1 cellular context compared by ENCODE assay signal in genomic region chr1:89870998-89871397, GRCh38.
TF ChIP-seq lines count a peak whose summit lies in the region.

No MANE protein-coding gene starts in this region.

TF ChIP-seq in HepG2, 621 proteins besides CTCF, POLR2A, EP300 and RAD21 (continued from another document and continues in another):
- TF ChIP-seq ZBTB10 (CRISPR knock-in tag; IDR thresholded peaks at IDR 0.05; ENCODE audit: borderline replicate concordance) (0 out of 2 replicates have a peak, but pooled peaks have one; percentile 49), HMGXB3 (CRISPR knock-in tag; IDR thresholded peaks at IDR 0.05; ENCODE audit: borderline replicate concordance) (no peak), ZNF589 (CRISPR knock-in tag; conservative IDR thresholded peaks at IDR 0.05) (no peak), NR2F1 (CRISPR knock-in tag; IDR thresholded peaks at IDR 0.05) (peak in 1 of 2 experiments; percentile 49; a peak in 2 of 4 replicates), ARNT (IDR thresholded peaks at IDR 0.05) (no peak), AHDC1 (CRISPR knock-in tag; IDR thresholded peaks at IDR 0.05; ENCODE audit: borderline replicate concordance) (peak; percentile 47; the same call in 1 of the 2 replicates), CREM (IDR thresholded peaks at IDR 0.05) (peak; percentile 61), CREM (CRISPR knock-in tag; IDR thresholded peaks at IDR 0.05) (no peak), HMG20A (CRISPR knock-in tag; IDR thresholded peaks at IDR 0.05; ENCODE audit: borderline replicate concordance) (peak; percentile 68; the same call in 1 of the 2 replicates), RAD51 (IDR thresholded peaks at IDR 0.05; ENCODE audit: borderline replicate concordance) (no peak), ZNF713 (CRISPR knock-in tag; IDR thresholded peaks at IDR 0.05) (no peak), ZNF331 (CRISPR knock-in tag; IDR thresholded peaks at IDR 0.05) (no peak), MIER3 (CRISPR knock-in tag; IDR thresholded peaks at IDR 0.05; ENCODE audit: borderline replicate concordance) (no peak), ZBTB37 (CRISPR knock-in tag; IDR thresholded peaks at IDR 0.05) (no peak), ZNF282 (IDR thresholded peaks at IDR 0.05; ENCODE audit: partially characterized antibody) (no peak), SIX4 (CRISPR knock-in tag; IDR thresholded peaks at IDR 0.05) (peak; percentile 94), IRF1 (CRISPR knock-in tag; IDR thresholded peaks at IDR 0.05; ENCODE audit: low read depth) (no peak), ZNF136 (CRISPR knock-in tag; IDR thresholded peaks at IDR 0.05; ENCODE audit: low read depth) (no peak), ZNF652 (CRISPR knock-in tag; IDR thresholded peaks at IDR 0.05; ENCODE audit: borderline replicate concordance, low read depth) (peak; percentile 91), ZNF235 (CRISPR knock-in tag; IDR thresholded peaks at IDR 0.05; ENCODE audit: borderline replicate concordance) (no peak), NFIC (IDR thresholded peaks at IDR 0.05; ENCODE audit: low read length) (peak; percentile 76), FOXK2 (IDR thresholded peaks at IDR 0.05) (no peak), NR2C2 (CRISPR knock-in tag; IDR thresholded peaks at IDR 0.05; ENCODE audit: borderline replicate concordance) (peak; percentile 22; the same call in 1 of the 2 replicates), PPARG (CRISPR knock-in tag; conservative IDR thresholded peaks at IDR 0.05) (peak; percentile 53; the same call in 1 of the 2 replicates), ZFP36 (IDR thresholded peaks at IDR 0.05; ENCODE audit: borderline replicate concordance, low read depth, low read length, partially characterized antibody) (no peak), PAXIP1 (CRISPR knock-in tag; conservative IDR thresholded peaks at IDR 0.05) (peak; percentile 64), TRAFD1 (CRISPR knock-in tag; IDR thresholded peaks at IDR 0.05; ENCODE audit: borderline replicate concordance) (no peak), ZBTB42 (CRISPR knock-in tag; IDR thresholded peaks at IDR 0.05) (no peak), CCDC6 (CRISPR knock-in tag; IDR thresholded peaks at IDR 0.05) (no peak)
